ENCODE assay signal across 8 cellular contexts in genomic region chr3:48564022-48564421, GRCh38. TPM values are rescaled to one million over a fixed set of nuclear protein-coding genes. Genes with fewer than 3 reads are reported as not detected.
DNase-seq lines count a peak whose midpoint lies in the region; ATAC-seq, FAIRE-seq and TF ChIP-seq lines count a peak whose summit lies in the region.

No MANE protein-coding gene starts in this region.

- TF ChIP-seq POLR2A in A549 (IDR thresholded peaks at IDR 0.05; ENCODE audit: low read length) (no peak), upper lobe of left lung (IDR thresholded peaks at IDR 0.05) (no peak), esophagus squamous epithelium (IDR thresholded peaks at IDR 0.05) (no peak)

- POLR2A ChIA-PET in A549 (lab: Yijun Ruan, JAX), result interaction anchor here (0.6 kb wide), 1 partner anchor 8 kb away, joined by 4 read pairs; no protein-coding TSS in a partner anchor

- H3K27me3 ChIP-seq in HL-60 (ENCODE audit: insufficient read depth, poor library complexity, severe bottlenecking) (no peaks in the 10 kb centered on the region), upper lobe of left lung (no peaks in the 10 kb centered on the region), esophagus squamous epithelium (no peaks in the 10 kb centered on the region)

- TF ChIP-seq CTCF in A549 (IDR thresholded peaks at IDR 0.05) (no peak), HL-60 (IDR thresholded peaks at IDR 0.05; ENCODE audit: insufficient read depth, low read length) (no peak), upper lobe of left lung (IDR thresholded peaks at IDR 0.05) (no peak), esophagus squamous epithelium (IDR thresholded peaks at IDR 0.05) (no peak)

- no peak for TF ChIP-seq RAD21 in A549 (conservative IDR thresholded peaks at IDR 0.05 in 1 of 2, IDR thresholded peaks at IDR 0.05 in 1 of 2)

- FAIRE-seq in A549 (lab: Jason Lieb, UNC), result no peak

- peak overlapping the region; percentile 22 for H3K4me2 ChIP-seq in A549

- H3K27ac ChIP-seq in A549, result peak overlapping the region; percentile 60 to 89; a peak in 5 of 6 replicates
- H3K27ac ChIP-seq in HL-60 (replicated peaks), result no peak overlapping the region
- no peak overlapping the region for H3K27ac ChIP-seq in upper lobe of left lung
- peak overlapping the region in 2 of 4 donors; percentile 21 for H3K27ac ChIP-seq in esophagus squamous epithelium

- intact Hi-C loops in esophagus squamous epithelium (cut with DNase I), result no loop called here

- H3K4me1 ChIP-seq in A549, result peaks cover 92% of the 10 kb centered on the region
- H3K4me1 ChIP-seq in upper lobe of left lung, result peaks cover 20 to 32% (median 27%) of the 10 kb centered on the region in 4 donors
- H3K4me1 ChIP-seq in esophagus squamous epithelium, result peaks cover 16 to 46% (median 20%) of the 10 kb centered on the region in 3 donors

- H3K9me3 ChIP-seq in A549 (no peaks in the 10 kb centered on the region), upper lobe of left lung (no peaks in the 10 kb centered on the region), esophagus squamous epithelium (no peaks in the 10 kb centered on the region)

- ATAC-seq in A549 (peak in 1 of 2 experiments; percentile 7; a peak in 1 of 6 replicates), upper lobe of left lung (ENCODE audit: low FRiP score in 2 of 2) (peak; percentile 34 to 51)

- H3K4me3 ChIP-seq in A549 (no peak overlapping the region), HL-60 (replicated peaks; ENCODE audit: insufficient read depth, low read length) (no peak overlapping the region), upper lobe of left lung (no peak overlapping the region), esophagus squamous epithelium (no peak overlapping the region)

- peak; percentile 52 to 56 for DNase-seq in A549 (ENCODE audit: low read depth in 1 of 2, low spot score in 1 of 2)
- peak; percentile 54 to 88 for DNase-seq in HL-60 (ENCODE audit: low read depth in 1 of 2, low spot score in 1 of 2)
- peak; percentile 52 to 57 for DNase-seq in activated T-cell treated with anti-CD3 and anti-CD28 coated beads, Interleukin-2, amount 50 U/mL, for 48 hours
- DNase-seq in kidney glomerular epithelial cell (lab: John Stamatoyannopoulos, UW), result peak; percentile 52
- peak; percentile 46 to 75 for DNase-seq in upper lobe of left lung
- DNase-seq in esophagus squamous epithelium (lab: John Stamatoyannopoulos, UW), result no peak
- no peak for DNase-seq in LoVo (ENCODE audit: low spot score)
- no peak for DNase-seq in stimulated activated naive CD4-positive, alpha-beta T cell treated with Interleukin-2 at 50 U/mL for 16 hours (lab: John Stamatoyannopoulos, UW)

- CTCF ChIA-PET in A549 (lab: Yijun Ruan, JAX), result interaction anchor here (0.6 to 1.6 kb wide), 7 partner anchors 15 to 458 kb away, joined by 3 to 7 read pairs (median 4); partner anchors contain the start of genes NDUFAF3 and SLC26A6

- H3K36me3 ChIP-seq in upper lobe of left lung (no peaks in the 10 kb centered on the region), esophagus squamous epithelium (peaks cover 0 to 38% (median 0%) of the 10 kb centered on the region in 3 donors)

- TF ChIP-seq EP300 in A549 (IDR thresholded peaks at IDR 0.05) (no peak), upper lobe of left lung (IDR thresholded peaks at IDR 0.05) (no peak)

- no CpG with 5 or more reads among the region's 10 CpGs for WGBS in A549 (ENCODE audit: missing lambda C conversion rate)
- 78 to 79% methylated on average over 5 to 10 of the region's 10 CpGs for WGBS in upper lobe of left lung, 2 donors
- 45% methylated on average over 8 of the region's 10 CpGs; no CpG with 5 or more reads in 1 of the 2 donors for WGBS in esophagus squamous epithelium, 2 donors

TF ChIP-seq in A549, 52 proteins besides CTCF, POLR2A, EP300 and RAD21:
- TF ChIP-seq PHF8 (IDR thresholded peaks at IDR 0.05; ENCODE audit: borderline replicate concordance, low read depth) (no peak), FOSL2 (IDR thresholded peaks at IDR 0.05) (no peak; the same call in 1 of the 2 replicates), FOSL2 (CRISPR knock-in tag; IDR thresholded peaks at IDR 0.05) (peak; percentile 72), HES2 (IDR thresholded peaks at IDR 0.05) (no peak), BHLHE40 (IDR thresholded peaks at IDR 0.05; ENCODE audit: low read depth, low read length) (peak; percentile 20; the same call in 1 of the 2 replicates)

RNA-seq across cellular contexts. Expression of gene UCN2, which starts 0.4 kb away (rescaled TPM):
- polyA plus RNA-seq in A549 (2011; rRNA removed) (4.0 and 7.2 TPM in 2 replicates), A549 (2017; fragmentation: RNase III; extraction: RNeasy Plus Mini Kit Qiagen cat#74134 plus additional on column Dnase treatment) (14.1 to 15.9 TPM (median 15.6 TPM) in 3 replicates)
- 5.5 and 7.5 TPM in 2 replicates for polyA plus RNA-seq in A549 (2012; cell fraction: cytosol; rRNA removed)
- 78.7 and 80.5 TPM in 2 replicates for polyA plus RNA-seq in A549 (2012; cell fraction: nucleus; rRNA removed)
- polyA minus RNA-seq in A549 (2011; rRNA and poly(A)+ RNA removed), result 2.9 and 4.6 TPM in 2 replicates
- total RNA-seq in upper lobe of left lung (not detected), esophagus squamous epithelium (1 to 10 TPM; 2.6 to 5.3 (median 3.4) TPM)

RNA-seq across cellular contexts. Expression of gene PFKFB4, which starts 7.4 kb away (rescaled TPM):
- polyA plus RNA-seq in A549 (2011; rRNA removed), result 8.4 and 15.0 TPM in 2 replicates
- polyA plus RNA-seq in A549 (2012; cell fraction: cytosol; rRNA removed), result 7.0 and 8.9 TPM in 2 replicates
- 57.5 and 76.0 TPM in 2 replicates for polyA plus RNA-seq in A549 (2012; cell fraction: nucleus; rRNA removed)
- 19.6 to 21.1 TPM (median 20.9 TPM) in 3 replicates for polyA plus RNA-seq in A549 (2017; fragmentation: RNase III; extraction: RNeasy Plus Mini Kit Qiagen cat#74134 plus additional on column Dnase treatment)
- polyA minus RNA-seq in A549 (2011; rRNA and poly(A)+ RNA removed), result 9.4 and 15.1 TPM in 2 replicates
- 10 to 100 TPM in 3 of 6 donors, 1 to 10 TPM in 3; 5.9 to 16.8 (median 9.8) TPM for total RNA-seq in upper lobe of left lung
- 10 to 100 TPM in 1 of 4 donors, 1 to 10 TPM in 3; 6.7 to 10.2 (median 8.0) TPM for total RNA-seq in esophagus squamous epithelium

RNA-seq across cellular contexts. Expression of gene COL7A1, which starts 31.1 kb away (rescaled TPM):
- 36.5 and 63.0 TPM in 2 replicates for polyA plus RNA-seq in A549 (2011; rRNA removed)
- 82.2 and 86.3 TPM in 2 replicates for polyA plus RNA-seq in A549 (2012; cell fraction: cytosol; rRNA removed)
- polyA plus RNA-seq in A549 (2012; cell fraction: nucleus; rRNA removed), result 979 and 1,138 TPM in 2 replicates
- 213 to 273 TPM (median 240 TPM) in 3 replicates for polyA plus RNA-seq in A549 (2017; fragmentation: RNase III; extraction: RNeasy Plus Mini Kit Qiagen cat#74134 plus additional on column Dnase treatment)
- 53.1 and 64.3 TPM in 2 replicates for polyA minus RNA-seq in A549 (2011; rRNA and poly(A)+ RNA removed)
- 10 to 100 TPM in 1 of 6 donors, 1 to 10 TPM in 5; 2.7 to 30.4 (median 4.6) TPM for total RNA-seq in upper lobe of left lung
- 100 to 1,000 TPM in 1 of 4 donors, 10 to 100 TPM in 3; 52.8 to 125 (median 69.0) TPM for total RNA-seq in esophagus squamous epithelium

RNA-seq across cellular contexts. Expression of gene UQCRC1, which starts 45.4 kb away (rescaled TPM):
- 279 and 338 TPM in 2 replicates for polyA plus RNA-seq in A549 (2011; rRNA removed)
- polyA plus RNA-seq in A549 (2012; cell fraction: cytosol; rRNA removed), result 390 and 409 TPM in 2 replicates
- 488 and 556 TPM in 2 replicates for polyA plus RNA-seq in A549 (2012; cell fraction: nucleus; rRNA removed)
- polyA plus RNA-seq in A549 (2017; fragmentation: RNase III; extraction: RNeasy Plus Mini Kit Qiagen cat#74134 plus additional on column Dnase treatment), result 233 to 256 TPM (median 254 TPM) in 3 replicates
- polyA minus RNA-seq in A549 (2011; rRNA and poly(A)+ RNA removed), result 677 and 753 TPM in 2 replicates
- total RNA-seq in upper lobe of left lung, result 100 to 1,000 TPM; 119 to 239 (median 154) TPM
- 100 to 1,000 TPM; 213 to 471 (median 356) TPM for total RNA-seq in esophagus squamous epithelium

RNA-seq across cellular contexts. Expression of gene TMEM89, which starts 57.5 kb away (rescaled TPM):
- polyA plus RNA-seq in A549 (2011; rRNA removed) (not detected in 2 replicates), A549 (2017; fragmentation: RNase III; extraction: RNeasy Plus Mini Kit Qiagen cat#74134 plus additional on column Dnase treatment) (0.21 TPM in 1 of 3 replicates, not detected in the others)
- polyA plus RNA-seq in A549 (2012; cell fraction: cytosol; rRNA removed), result 0.12 and 0.19 TPM in 2 replicates
- polyA plus RNA-seq in A549 (2012; cell fraction: nucleus; rRNA removed), result 1.0 and 2.2 TPM in 2 replicates
- polyA minus RNA-seq in A549 (2011; rRNA and poly(A)+ RNA removed), result not detected in 2 replicates
- total RNA-seq in upper lobe of left lung (under 1 TPM in 1 of 6 donors, not detected in 5; 0.67 TPM), esophagus squamous epithelium (not detected)

Comparison
In these comparisons a context has a peak if more than half of its experiments do, and no peak if none do; other contexts are left out.
1. DNase-seq: peak in A549 (2 of 2), HL-60 (2 of 2), activated T-cell treated with anti-CD3 and anti-CD28 coated beads, Interleukin-2, amount 50 U/mL, for 48 hours (2 of 2), kidney glomerular epithelial cell (single experiment) and upper lobe of left lung (2 of 2); none in esophagus squamous epithelium (single experiment), LoVo (single experiment) and stimulated activated naive CD4-positive, alpha-beta T cell treated with Interleukin-2 at 50 U/mL for 16 hours (single experiment).
2. H3K27ac ChIP-seq: peak in A549 (2 of 2); none in HL-60 (single experiment) and upper lobe of left lung (0 of 4).